ENCODE assay signal across 1 cellular context in genomic region chr2:219205981-219206441, GRCh38.
TF ChIP-seq lines count a peak whose summit lies in the region.

No MANE protein-coding gene starts in this region.

TF ChIP-seq in HepG2, 621 proteins besides CTCF, POLR2A, EP300 and RAD21 (continues in another document):
- TF ChIP-seq ZNF318 (CRISPR knock-in tag; IDR thresholded peaks at IDR 0.05) (0 out of 2 replicates have a peak, but pooled peaks have one; percentile 82), USF2 (IDR thresholded peaks at IDR 0.05; ENCODE audit: low read depth, low read length) (no peak), USF2 (CRISPR knock-in tag; IDR thresholded peaks at IDR 0.05; ENCODE audit: borderline replicate concordance) (no peak), ZNF256 (CRISPR knock-in tag; conservative IDR thresholded peaks at IDR 0.05) (no peak), SIX4 (CRISPR knock-in tag; IDR thresholded peaks at IDR 0.05) (no peak; the same call in 1 of the 2 replicates), HOMEZ (CRISPR knock-in tag; IDR thresholded peaks at IDR 0.05; ENCODE audit: low read depth) (0 out of 2 replicates have a peak, but pooled peaks have one; percentile 11), POLR2AphosphoS5 (IDR thresholded peaks at IDR 0.05; ENCODE audit: low read depth, low read length) (no peak), ZNF430 (CRISPR knock-in tag; IDR thresholded peaks at IDR 0.05) (0 out of 2 replicates have a peak, but pooled peaks have one; percentile 49), ZNF343 (CRISPR knock-in tag; IDR thresholded peaks at IDR 0.05) (peak; percentile 63; the same call in 1 of the 2 replicates), NFE2 (CRISPR knock-in tag; IDR thresholded peaks at IDR 0.05) (no peak), ZNF143 (CRISPR knock-in tag; IDR thresholded peaks at IDR 0.05) (no peak), PAX8 (CRISPR knock-in tag; IDR thresholded peaks at IDR 0.05; ENCODE audit: borderline replicate concordance) (0 out of 2 replicates have a peak, but pooled peaks have one; percentile 17), ZNF383 (CRISPR knock-in tag; IDR thresholded peaks at IDR 0.05; ENCODE audit: borderline replicate concordance) (0 out of 2 replicates have a peak, but pooled peaks have one; percentile 83), GLI4 (CRISPR knock-in tag; IDR thresholded peaks at IDR 0.05; ENCODE audit: borderline replicate concordance) (peak; percentile 21; the same call in 1 of the 2 replicates), GTF2F1 (IDR thresholded peaks at IDR 0.05; ENCODE audit: low read length) (no peak), PCBP2 (optimal IDR thresholded peaks at IDR 0.05; ENCODE audit: low read depth, low read length, poor library complexity, severe bottlenecking) (peak; percentile 38), LCORL (IDR thresholded peaks at IDR 0.05) (no peak), LCORL (CRISPR knock-in tag; IDR thresholded peaks at IDR 0.05) (peak; percentile 16; the same call in 1 of the 2 replicates), MLLT10 (CRISPR knock-in tag; IDR thresholded peaks at IDR 0.05) (no peak), ARNTL (CRISPR knock-in tag; IDR thresholded peaks at IDR 0.05) (peak; percentile 39; the same call in 1 of the 2 replicates), ETS1 (CRISPR knock-in tag; IDR thresholded peaks at IDR 0.05) (no peak), DR1 (CRISPR knock-in tag; IDR thresholded peaks at IDR 0.05) (no peak), ZNF704 (CRISPR knock-in tag; IDR thresholded peaks at IDR 0.05; ENCODE audit: borderline replicate concordance) (0 out of 2 replicates have a peak, but pooled peaks have one; percentile 92), ZNF629 (CRISPR knock-in tag; conservative IDR thresholded peaks at IDR 0.05) (peak; percentile 11; the same call in 1 of the 2 replicates), ZBTB3 (CRISPR knock-in tag; IDR thresholded peaks at IDR 0.05; ENCODE audit: borderline replicate concordance, low read depth) (0 out of 2 replicates have a peak, but pooled peaks have one; percentile 74), ZFYVE20 (CRISPR knock-in tag; IDR thresholded peaks at IDR 0.05; ENCODE audit: borderline replicate concordance, low read depth) (no peak), HIC2 (CRISPR knock-in tag; IDR thresholded peaks at IDR 0.05; ENCODE audit: low read depth) (no peak), ZNF75D (CRISPR knock-in tag; IDR thresholded peaks at IDR 0.05; ENCODE audit: borderline replicate concordance) (no peak), PAWR (CRISPR knock-in tag; IDR thresholded peaks at IDR 0.05; ENCODE audit: borderline replicate concordance) (0 out of 2 replicates have a peak, but pooled peaks have one; percentile 65), RARG (CRISPR knock-in tag; IDR thresholded peaks at IDR 0.05; ENCODE audit: low read depth) (peak; percentile 93; the same call in 1 of the 2 replicates), ZSCAN21 (CRISPR knock-in tag; IDR thresholded peaks at IDR 0.05; ENCODE audit: borderline replicate concordance) (0 out of 2 replicates have a peak, but pooled peaks have one; percentile 3), NFE2L1 (CRISPR knock-in tag; IDR thresholded peaks at IDR 0.05; ENCODE audit: borderline replicate concordance) (no peak), ZNF18 (CRISPR knock-in tag; IDR thresholded peaks at IDR 0.05; ENCODE audit: insufficient replicate concordance) (peak; percentile 16), NR2C2 (CRISPR knock-in tag; IDR thresholded peaks at IDR 0.05; ENCODE audit: borderline replicate concordance) (no peak), SP2 (CRISPR knock-in tag; IDR thresholded peaks at IDR 0.05) (no peak; the same call in 1 of the 2 replicates), NCOR1 (IDR thresholded peaks at IDR 0.05; ENCODE audit: borderline replicate concordance, low read length) (no peak), ZNF761 (CRISPR knock-in tag; conservative IDR thresholded peaks at IDR 0.05) (peak; percentile 89; the same call in 1 of the 2 replicates), ZNF607 (CRISPR knock-in tag; IDR thresholded peaks at IDR 0.05; ENCODE audit: borderline replicate concordance) (no peak), TGIF2 (CRISPR knock-in tag; IDR thresholded peaks at IDR 0.05) (no peak), SSRP1 (CRISPR knock-in tag; IDR thresholded peaks at IDR 0.05) (peak; percentile 83; the same call in 1 of the 2 replicates), ZEB1 (IDR thresholded peaks at IDR 0.05; ENCODE audit: insufficient replicate concordance, low read depth) (peak; percentile 37), IRF2 (CRISPR knock-in tag; IDR thresholded peaks at IDR 0.05) (peak; percentile 76; the same call in 1 of the 2 replicates), PHF21A (CRISPR knock-in tag; IDR thresholded peaks at IDR 0.05) (peak; percentile 13; the same call in 1 of the 2 replicates), ZNF414 (CRISPR knock-in tag; IDR thresholded peaks at IDR 0.05) (0 out of 2 replicates have a peak, but pooled peaks have one; percentile 4), POLR2AphosphoS2 (IDR thresholded peaks at IDR 0.05; ENCODE audit: low read depth, low read length) (no peak), ZNF510 (CRISPR knock-in tag; IDR thresholded peaks at IDR 0.05; ENCODE audit: low read depth) (peak; percentile 59; the same call in 1 of the 2 replicates)
